ENCODE assay signal across 9 cellular contexts in genomic region chr7:82443044-82443800, GRCh38. TPM values are rescaled to one million over a fixed set of nuclear protein-coding genes. Genes with fewer than 3 reads are reported as not detected.
DNase-seq lines count a peak whose midpoint lies in the region; ATAC-seq and TF ChIP-seq lines count a peak whose summit lies in the region.
"Had no signal": no experiment of that assay in that cellular context is flagged by ENCODE, and none has a peak within 500 bp of the region (broad histone marks: within the 10 kb centered on the region; RNA-seq: fewer than 3 reads in every experiment).

Gene CACNA2D1 (minus strand): TSS chr7:82443777.

- no peak for TF ChIP-seq EP300 in stomach (IDR thresholded peaks at IDR 0.05)

- H3K9me3 ChIP-seq in PC-3 (ENCODE audit: low read length) (no peaks in the 10 kb centered on the region), duodenal mucosa (ENCODE audit: control insufficient read depth in 1 of 2, low read length in 2 of 2) (no peaks in the 10 kb centered on the region), stomach (no peaks in the 10 kb centered on the region)

- H3K27me3 ChIP-seq in PC-3 (ENCODE audit: low read length) (peaks cover 73% of the 10 kb centered on the region), duodenal mucosa (ENCODE audit: control insufficient read depth in 1 of 2, insufficient read depth in 2 of 2, low read length in 2 of 2) (peaks cover 7 to 9% of the 10 kb centered on the region in 2 donors), stomach (peaks cover 0 to 26% (median 14%) of the 10 kb centered on the region in 3 donors)

- H3K4me3 ChIP-seq in PC-3 (ENCODE audit: low read length) (peak within 1 kb of the TSS; percentile 66), duodenal mucosa (ENCODE audit: low read depth in 1 of 2, low read length in 2 of 2) (peak within 1 kb of the TSS; percentile 63 to 84), lower leg skin (ENCODE audit: low read depth, poor library complexity, severe bottlenecking) (peak within 1 kb of the TSS; percentile 86), stomach (peak within 1 kb of the TSS; percentile 72 to 84 (median 82))

- no peaks in the 10 kb centered on the region for H3K9me2 ChIP-seq in PC-3 (replicated peaks; ENCODE audit: low read length)

- ATAC-seq in GM18502 (IDR thresholded peaks at IDR 0.05; ENCODE audit: poor library complexity, unreplicated experiment), result peak; percentile 50
- ATAC-seq in PC-3, result peak; percentile 52
- ATAC-seq in GM18907 (IDR thresholded peaks at IDR 0.05; ENCODE audit: unreplicated experiment), result no peak

- 2 to 3% methylated on average over 54 to 83 of the region's 107 CpGs for WGBS in lower leg skin, 2 donors
- WGBS in stomach, 5 donors, result 0 to 3% (median 1%) methylated on average over 23 to 107 of the region's 107 CpGs

- peaks cover 7% of the 10 kb centered on the region; the same call in 1 of the 2 replicates for H3K4me1 ChIP-seq in PC-3 (ENCODE audit: insufficient read depth, low read length)
- H3K4me1 ChIP-seq in duodenal mucosa (ENCODE audit: control insufficient read depth in 1 of 2, insufficient read depth in 2 of 2, low read length in 2 of 2), result peaks cover 9% of the 10 kb centered on the region in 2 donors
- peaks cover 0 to 32% (median 17%) of the 10 kb centered on the region in 4 donors for H3K4me1 ChIP-seq in stomach

- no peaks in the 10 kb centered on the region for H3K79me2 ChIP-seq in PC-3 (ENCODE audit: low read length)

- no peak for TF ChIP-seq CTCF in PC-3 (conservative IDR thresholded peaks at IDR 0.05; ENCODE audit: low read depth, low read length)
- TF ChIP-seq CTCF in lower leg skin (IDR thresholded peaks at IDR 0.05), result no peak
- TF ChIP-seq CTCF in stomach (IDR thresholded peaks at IDR 0.05), result no peak

- no peak within 1 kb of the TSS for H3K9ac ChIP-seq in PC-3 (ENCODE audit: low read length)
- H3K9ac ChIP-seq in duodenal mucosa (ENCODE audit: low read depth in 1 of 2, low read length in 2 of 2), result peak within 1 kb of the TSS; percentile 33 to 54

- CTCF ChIA-PET in PC-3 (lab: Charles Lee), result no interaction called here

- H4K20me1 ChIP-seq in PC-3 (ENCODE audit: low read length), result no peaks in the 10 kb centered on the region

- peak within 1 kb of the TSS; percentile 87 for H3K4me2 ChIP-seq in PC-3 (ENCODE audit: low read length)

- H2AFZ ChIP-seq in PC-3 (ENCODE audit: low read length), result peak within 1 kb of the TSS; percentile 90

- H3K36me3 ChIP-seq in PC-3 (ENCODE audit: low read depth, low read length) (no peaks in the 10 kb centered on the region), duodenal mucosa (ENCODE audit: control insufficient read depth in 1 of 2, insufficient read depth in 2 of 2, low read length in 2 of 2) (no peaks in the 10 kb centered on the region), stomach (no peaks in the 10 kb centered on the region)

- no peaks in the 10 kb centered on the region for H3F3A ChIP-seq in PC-3 (ENCODE audit: low read length, unreplicated experiment)

- H3K27ac ChIP-seq in PC-3 (ENCODE audit: low read length) (no peak within 1 kb of the TSS), duodenal mucosa (ENCODE audit: low read depth, low read length) (peak within 1 kb of the TSS; percentile 78), stomach (peak within 1 kb of the TSS; percentile 88 to 92 (median 90))

- no TSS peak for BruUV-seq in PC-3 (replicated peaks; lab: Mats Ljungman, UMichigan)

- DNase-seq in AG20443 (ENCODE audit: low spot score) (peak; percentile 82), PC-3 (no peak), lower leg skin (ENCODE audit: low spot score in 2 of 2) (peak; percentile 19 to 85), stomach (peak; percentile 27), NK-92 (lab: John Stamatoyannopoulos, UW; ENCODE audit: unreplicated experiment) (no peak)

- POLR2A ChIA-PET in PC-3 (lab: Charles Lee; ENCODE audit: unreplicated experiment), result no interaction called here

- no peak for TF ChIP-seq POLR2A in lower leg skin (IDR thresholded peaks at IDR 0.05)
- TF ChIP-seq POLR2A in stomach (IDR thresholded peaks at IDR 0.05), result no peak

- intact Hi-C loops in PC-3 (cut with micrococcal nuclease) (loop anchor here (10.0 kb wide), 2 partner anchors 268 to 398 kb away; no protein-coding TSS in a partner anchor), lower leg skin (cut with DNase I; ENCODE audit: low total_unique reads) (no loop called here), stomach (cut with DNase I; ENCODE audit: low total_unique reads) (no loop called here)

RNA-seq across cellular contexts. Expression of gene CACNA2D1, which starts in this region (rescaled TPM):
- total RNA-seq in PC-3 (2014; rRNA removed) (0.77 and 1.1 TPM in 2 replicates), lower leg skin (10 to 100 TPM in 2 of 4 donors, 1 to 10 TPM in 2; 3.0 to 15.7 (median 8.6) TPM), stomach (10 to 100 TPM in 3 of 5 donors, 1 to 10 TPM in 2; 4.1 to 72.7 (median 29.0) TPM)
- 1 to 10 TPM; 1.8 to 2.7 (median 2.6) TPM for polyA plus RNA-seq in stomach
- polyA plus RNA-seq: IgD-negative memory B cell had no signal

Comparison
In these comparisons a context has a peak if more than half of its experiments do, and no peak if none do; other contexts are left out.
1. DNase-seq: peak in AG20443 (single experiment), lower leg skin (2 of 2) and stomach (single experiment); none in PC-3 (single experiment) and NK-92 (single experiment).
2. Peak in every context shown above with its lines, with median percentiles within 50 percentile points of each other: H3K4me3 ChIP-seq.